Comparison of ENCODE assay signal across 5 cellular contexts in genomic region chr12:46162549-46163076, GRCh38.
DNase-seq lines count a peak whose midpoint lies in the region; ATAC-seq, FAIRE-seq and TF ChIP-seq lines count a peak whose summit lies in the region.
"Not testable (repeated sequence)": the region's sequence is repeated elsewhere in the genome, so short reads cannot be mapped to it uniquely, and the experiment has no call there.

No MANE protein-coding gene starts in this region.

- BruUV-seq in GM12878 (replicated peaks; lab: Mats Ljungman, UMichigan), result not testable (repeated sequence)

- intact Hi-C loops in GM12878 (cut with micrococcal nuclease; ENCODE audit: unreplicated experiment), result not testable (repeated sequence)

- 64% methylated on average over 3 of the region's 4 CpGs for WGBS in GM12878 (ENCODE audit: insufficient coverage, insufficient replicate concordance, low lambda C conversion rate, missing lambda C conversion rate)

- not testable (repeated sequence) for H3K27ac ChIP-seq in HEK293 (ENCODE audit: extremely low read depth, low read depth, low read length); GM12878 (ENCODE audit: control insufficient read depth, insufficient read depth)
- H3K27ac ChIP-seq in SJCRH30 (peak overlapping the region; percentile 100; the same call in 1 of the 2 replicates), parathyroid adenoma (peak overlapping the region; percentile 92)

- CTCF ChIA-PET in HEK293 (lab: Yijun Ruan, JAX); GM12878 (lab: Yijun Ruan, JAX): not testable (repeated sequence)

- H2AFZ ChIP-seq in GM12878 (ENCODE audit: control insufficient read depth, low read depth, low read length), result not testable (repeated sequence)
- peak overlapping the region; percentile 1 for H2AFZ ChIP-seq in parathyroid adenoma

- not testable (repeated sequence) for TF ChIP-seq EP300 in GM12878 (IDR thresholded peaks at IDR 0.05; ENCODE audit: borderline replicate concordance in 1 of 2, control insufficient read depth in 1 of 2, low read depth in 2 of 2, low read length in 2 of 2)

- POLR2A ChIA-PET in HEK293 (lab: Yijun Ruan, JAX); GM12878 (lab: Charles Lee): not testable (repeated sequence)

- H3K36me3 Mint-ChIP-seq in stimulated activated memory B cell treated with anti-CD40 and anti-IgM and Interleukin-4, amounts not matched to agents 10 μg/mL and 1 μg/mL and 100 μg/mL, for 72 hours, result not testable (repeated sequence)

- not testable (repeated sequence) for H3K9ac ChIP-seq in GM12878 (ENCODE audit: control insufficient read depth, insufficient read depth, low read length); parathyroid adenoma

- H3K36me3 ChIP-seq in HEK293 (ENCODE audit: control insufficient read depth in 2 of 2, insufficient read depth in 1 of 2, low read length in 2 of 2); SJCRH30; GM12878 (ENCODE audit: control insufficient read depth in 2 of 2, insufficient read depth in 2 of 2, low read length in 1 of 2); parathyroid adenoma (ENCODE audit: control insufficient read depth, insufficient read depth, low read length): not testable (repeated sequence)

- TF ChIP-seq CTCF in HEK293 (tag by site-specific recombination; IDR thresholded peaks at IDR 0.05); GM12878 (IDR thresholded peaks at IDR 0.05 in 2 of 3, conservative IDR thresholded peaks at IDR 0.05 in 1 of 3; ENCODE audit: control insufficient read depth in 2 of 3, extremely low read depth in 1 of 3, insufficient read depth in 1 of 3, low read depth in 3 of 3, low read length in 3 of 3); parathyroid adenoma (IDR thresholded peaks at IDR 0.05): not testable (repeated sequence)

- H3K79me2 ChIP-seq in GM12878 (ENCODE audit: control insufficient read depth, insufficient read depth, low read length); parathyroid adenoma: not testable (repeated sequence)

- not testable (repeated sequence) for DNase-seq in SJCRH30; GM12878 (ENCODE audit: low read depth, low spot score)

- not testable (repeated sequence) for TF ChIP-seq RAD21 in GM12878 (IDR thresholded peaks at IDR 0.05; ENCODE audit: insufficient read depth, low read depth, low read length)

- SMC1A ChIA-PET in GM12878 (lab: Charles Lee; ENCODE audit: uncharacterized antibody, unreplicated experiment), result interaction anchor here (0.6 to 1.4 kb wide), 4 partner anchors 13 to 139 kb away, joined by 3 read pairs; no protein-coding TSS in a partner anchor

- H3K4me1 ChIP-seq in HEK293 (ENCODE audit: control insufficient read depth, insufficient read depth, low read length), result peaks cover 12% of the 10 kb centered on the region
- peaks cover 66% of the 10 kb centered on the region for H3K4me1 ChIP-seq in SJCRH30
- H3K4me1 ChIP-seq in GM12878 (ENCODE audit: control insufficient read depth, insufficient read depth, low read length), result not testable (repeated sequence)
- peaks cover 44% of the 10 kb centered on the region for H3K4me1 ChIP-seq in parathyroid adenoma

- not testable (repeated sequence) for H4K20me1 ChIP-seq in GM12878 (ENCODE audit: control insufficient read depth, insufficient read depth)

- H3K27ac Mint-ChIP-seq in stimulated activated memory B cell treated with anti-CD40 and anti-IgM and Interleukin-4, amounts not matched to agents 10 μg/mL and 1 μg/mL and 100 μg/mL, for 72 hours, result not testable (repeated sequence)

- not testable (repeated sequence) for H3K4me1 Mint-ChIP-seq in stimulated activated memory B cell treated with anti-CD40 and anti-IgM and Interleukin-4, amounts not matched to agents 10 μg/mL and 1 μg/mL and 100 μg/mL, for 72 hours

- H3K27me3 ChIP-seq in SJCRH30; GM12878 (replicated peaks in 1 of 2; ENCODE audit: control insufficient read depth in 2 of 2, insufficient read depth in 2 of 2, low read length in 1 of 2); parathyroid adenoma (ENCODE audit: control insufficient read depth, insufficient read depth, low read length): not testable (repeated sequence)

- in situ Hi-C loops in GM12878 (cut with MboI), result not testable (repeated sequence)

- not testable (repeated sequence) for H3K9me3 ChIP-seq in HEK293 (ENCODE audit: control insufficient read depth, insufficient read depth, low read depth, low read length); SJCRH30 (replicated peaks); GM12878 (replicated peaks; ENCODE audit: control insufficient read depth, insufficient read depth, low read length); parathyroid adenoma (ENCODE audit: control insufficient read depth, low read length)

- not testable (repeated sequence) for H3K4me3 Mint-ChIP-seq in stimulated activated memory B cell treated with anti-CD40 and anti-IgM and Interleukin-4, amounts not matched to agents 10 μg/mL and 1 μg/mL and 100 μg/mL, for 72 hours

- not testable (repeated sequence) for FAIRE-seq in GM12878 (lab: Jason Lieb, UNC)

- RAD21 ChIA-PET in GM12878 (lab: Charles Lee; ENCODE audit: unreplicated experiment), result interaction anchor here (1.6 kb wide), 1 partner anchor 14 kb away, joined by 4 read pairs; no protein-coding TSS in a partner anchor

- ATAC-seq in GM12878, result not testable (repeated sequence)
- ATAC-seq in stimulated activated memory B cell treated with anti-CD40 and anti-IgM and Interleukin-4, amounts not matched to agents 10 μg/mL and 1 μg/mL and 100 μg/mL, for 72 hours, result peak; percentile 63

- H3K4me2 ChIP-seq in GM12878 (ENCODE audit: control insufficient read depth, insufficient read depth); parathyroid adenoma (ENCODE audit: low read length): not testable (repeated sequence)

- not testable (repeated sequence) for H3K27me3 Mint-ChIP-seq in stimulated activated memory B cell treated with anti-CD40 and anti-IgM and Interleukin-4, amounts not matched to agents 10 μg/mL and 1 μg/mL and 100 μg/mL, for 72 hours

- not testable (repeated sequence) for TF ChIP-seq POLR2A in GM12878 (IDR thresholded peaks at IDR 0.05; ENCODE audit: low read depth, low read length)

- not testable (repeated sequence) for H3K4me3 ChIP-seq in HEK293 (ENCODE audit: low read depth, low read length); SJCRH30; GM12878; parathyroid adenoma (ENCODE audit: low read depth, low read length)

- not testable (repeated sequence) for H3K9me3 Mint-ChIP-seq in stimulated activated memory B cell treated with anti-CD40 and anti-IgM and Interleukin-4, amounts not matched to agents 10 μg/mL and 1 μg/mL and 100 μg/mL, for 72 hours

TF ChIP-seq in HEK293, 187 proteins besides CTCF, POLR2A, EP300 and RAD21 (continues in another document):
- peak; percentile 81; the same call in 1 of the 2 replicates for TF ChIP-seq ZNF280D (tag by site-specific recombination; IDR thresholded peaks at IDR 0.05)

TF ChIP-seq in GM12878, 131 proteins besides CTCF, POLR2A, EP300 and RAD21:
- TF ChIP-seq MTA2 (IDR thresholded peaks at IDR 0.05; ENCODE audit: low read depth) (0 out of 2 replicates have a peak, but pooled peaks have one; percentile 24), ZNF217 (IDR thresholded peaks at IDR 0.05) (peak; percentile 68; the same call in 1 of the 2 replicates), IKZF1 (conservative IDR thresholded peaks at IDR 0.05) (0 out of 2 replicates have a peak, but pooled peaks have one; percentile 18), DPF2 (IDR thresholded peaks at IDR 0.05) (0 out of 2 replicates have a peak, but pooled peaks have one; percentile 30), SPI1 (IDR thresholded peaks at IDR 0.05; ENCODE audit: borderline replicate concordance, insufficient read depth, low read depth, low read length) (peak; percentile 73; the same call in 1 of the 2 replicates)
